1 cellular context compared by ENCODE assay signal in genomic region chr4:26131053-26131452, GRCh38.
TF ChIP-seq lines count a peak whose summit lies in the region.

No MANE protein-coding gene starts in this region.

TF ChIP-seq in GM12878, 131 proteins besides CTCF, POLR2A, EP300 and RAD21:
- TF ChIP-seq STAT3 (IDR thresholded peaks at IDR 0.05; ENCODE audit: low read depth, low read length) (no peak), SIX5 (IDR thresholded peaks at IDR 0.05; ENCODE audit: low read depth, low read length, severe bottlenecking) (no peak), SUZ12 (IDR thresholded peaks at IDR 0.05; ENCODE audit: unreplicated experiment) (no peak), MYC (IDR thresholded peaks at IDR 0.05; ENCODE audit: insufficient read depth, insufficient read length, insufficient replicate concordance, low read length, severe bottlenecking) (no peak), TBL1XR1 (IDR thresholded peaks at IDR 0.05; ENCODE audit: low read depth, low read length) (no peak)
